32 cellular contexts compared by ENCODE assay signal in genomic region chr6:123788319-123788718, GRCh38. TPM values are rescaled to one million over a fixed set of nuclear protein-coding genes. Genes with fewer than 3 reads are reported as not detected.
DNase-seq lines count a peak whose midpoint lies in the region; ATAC-seq and TF ChIP-seq lines count a peak whose summit lies in the region.
"Had no signal": no experiment of that assay in that cellular context is flagged by ENCODE, and none has a peak within 500 bp of the region (broad histone marks: within the 10 kb centered on the region; RNA-seq: fewer than 3 reads in every experiment).

No MANE protein-coding gene starts in this region.

- BruUV-seq in PC-9 (replicated peaks; lab: Mats Ljungman, UMichigan) = no TSS peak

- H2AFZ ChIP-seq in DND-41 (ENCODE audit: low read depth, low read length) (no peak overlapping the region), PC-9 (peak overlapping the region; percentile 45)

- H3K27ac ChIP-seq in DND-41 (ENCODE audit: low read length) (no peak overlapping the region), PC-9 (no peak overlapping the region)
- H3K27ac ChIP-seq: coronary artery, foreskin keratinocyte, heart left ventricle, lower lobe of right lung, ovary, spleen, tibial nerve had no signal

- intact Hi-C loops in PC-9 (cut with micrococcal nuclease; ENCODE audit: unreplicated experiment) = no loop called here

- DNase-seq in DND-41 = no peak
- DNase-seq in PC-9 = no peak
- no peak for DNase-seq in kidney glomerular epithelial cell (lab: John Stamatoyannopoulos, UW)
- no peak for DNase-seq in NCI-H1417 (lab: John Stamatoyannopoulos, UW)
- DNase-seq in stimulated activated CD4-positive, alpha-beta T cell treated with anti-CD3 and anti-CD28 coated beads, Interleukin-2, amount 100 ng/mL, for 24 hours = no peak
- DNase-seq: activated CD4-positive, alpha-beta memory T cell treated with anti-CD3 and anti-CD28 coated beads for 36 hours; activated CD8-positive, alpha-beta memory T cell treated with anti-CD3 and anti-CD28 coated beads, Interleukin-2, amount 50 U/mL, for 48 hours; aorta; BE2C; DMS153; foreskin keratinocyte; heart left ventricle; lower lobe of right lung; NCI-H1105 treated with DMSO at 0.1 percent for 48 hours; NCI-H2029; NCI-H526; ovary; spleen; stimulated activated CD4-positive, alpha-beta T cell treated with anti-CD3 and anti-CD28 coated beads, Interleukin-2, amount 100 ng/mL, for 48 hours had no signal

- POLR2A ChIA-PET in PC-9 (lab: Charles Lee; ENCODE audit: unreplicated experiment) = no interaction called here

- H3K27me3 ChIP-seq in DND-41 (ENCODE audit: insufficient read depth, low read length, poor library complexity) (no peaks in the 10 kb centered on the region), PC-9 (ENCODE audit: insufficient read depth, low read depth) (no peaks in the 10 kb centered on the region)
- H3K27me3 ChIP-seq: BE2C, ovary, tibial nerve had no signal

- H3K79me2 ChIP-seq in DND-41 (ENCODE audit: insufficient read depth, low read length) (no peaks in the 10 kb centered on the region), PC-9 (ENCODE audit: low read depth) (no peaks in the 10 kb centered on the region)

- ATAC-seq in DND-41 (ENCODE audit: insufficient read depth, low read depth) (no peak), GM18867 (IDR thresholded peaks at IDR 0.05; ENCODE audit: unreplicated experiment) (peak; percentile 72), HG02759 (IDR thresholded peaks at IDR 0.05; ENCODE audit: unreplicated experiment) (peak; percentile 56), esophagus mucosa (no peak)
- ATAC-seq: foreskin keratinocyte; heart left ventricle; K562; lower lobe of right lung; natural killer cell treated with Interleukin-12 subunit alpha and Interleukin-12 subunit beta and Interleukin-15 and Interleukin-18, amount 100 ng/mL, for 72 hours had no signal

- no peaks in the 10 kb centered on the region for H4K20me1 ChIP-seq in DND-41 (ENCODE audit: insufficient read depth, low read length)
- H4K20me1 ChIP-seq in PC-9 (ENCODE audit: insufficient read depth) = no peaks in the 10 kb centered on the region

- H3K9me2 ChIP-seq in PC-9 (ENCODE audit: insufficient read depth) = no peaks in the 10 kb centered on the region; the same call in 1 of the 2 replicates

- no peak overlapping the region for H3K9ac ChIP-seq in DND-41 (ENCODE audit: low read depth, low read length)

- H3F3A ChIP-seq in PC-9 (ENCODE audit: insufficient read depth, low read depth) = no peaks in the 10 kb centered on the region

- TF ChIP-seq CTCF in DND-41 (IDR thresholded peaks at IDR 0.05; ENCODE audit: borderline replicate concordance, extremely low read depth, low read length, poor library complexity, severe bottlenecking) (no peak), PC-9 (conservative IDR thresholded peaks at IDR 0.05) (no peak)

- H3K4me3 ChIP-seq in DND-41 (ENCODE audit: low read depth in 1 of 2, low read length in 2 of 2) = no peak overlapping the region
- peak overlapping the region; percentile 6; the same call in 1 of the 2 replicates for H3K4me3 ChIP-seq in PC-9
- H3K4me3 ChIP-seq: coronary artery, heart left ventricle, K562, lower lobe of right lung, ovary, spleen, tibial nerve had no signal

- H3K4me2 ChIP-seq in DND-41 (ENCODE audit: insufficient read depth, low read length) (peak overlapping the region; percentile 20; the same call in 1 of the 2 replicates), PC-9 (peak overlapping the region; percentile 62)

- H3K9me3 ChIP-seq in DND-41 (ENCODE audit: insufficient read depth, low read length, severe bottlenecking) (no peaks in the 10 kb centered on the region), PC-9 (ENCODE audit: insufficient read depth, low read depth) (no peaks in the 10 kb centered on the region)
- H3K9me3 ChIP-seq: BE2C, heart left ventricle, lower lobe of right lung, ovary, spleen, tibial nerve had no signal

- no peaks in the 10 kb centered on the region for H3K4me1 ChIP-seq in DND-41 (ENCODE audit: insufficient read depth, low read length)
- no peaks in the 10 kb centered on the region for H3K4me1 ChIP-seq in PC-9 (replicated peaks; ENCODE audit: insufficient read depth)
- H3K4me1 ChIP-seq: BE2C, foreskin keratinocyte, heart left ventricle, lower lobe of right lung, spleen, tibial nerve had no signal

- H3K36me3 ChIP-seq in DND-41 (ENCODE audit: insufficient read depth, low read length) = no peaks in the 10 kb centered on the region
- H3K36me3 ChIP-seq in PC-9 (ENCODE audit: low read depth) = no peaks in the 10 kb centered on the region
- H3K36me3 ChIP-seq: BE2C, heart left ventricle, lower lobe of right lung, ovary, spleen, tibial nerve had no signal

- CTCF ChIA-PET in PC-9 (lab: Charles Lee) = no interaction called here

RNA-seq across cellular contexts. Expression of gene NKAIN2, which starts 15.3 kb away (rescaled TPM):
- 0.25 TPM in 1 of 2 replicates, not detected in the other for total RNA-seq in PC-9 (2021)
- total RNA-seq in esophagus mucosa = not detected
- total RNA-seq: activated CD4-positive, alpha-beta memory T cell treated with anti-CD3 and anti-CD28 coated beads for 36 hours; activated T-helper 2 cell treated with anti-CD3 and anti-CD28 coated beads, Interferon-gamma antibody, Interleukin-2, Interleukin-4, amounts not matched to agents 10 μg/mL and 5 μg/mL and 100 μg/mL, durations not matched to agents 14 hours and 24 hours and 36 hours; foreskin keratinocyte; K562; kidney epithelial cell; mononuclear cell; natural killer cell treated with Interleukin-12 subunit alpha and Interleukin-12 subunit beta and Interleukin-15 and Interleukin-18, amount 100 ng/mL, for 72 hours; RPMI7951; SK-MEL-5; T-helper 1 cell treated with Interleukin-12 subunit alpha and Interleukin-12 subunit beta and Interleukin-4 antibody, amounts not matched to agents 30 ng/mL and 1 ng/mL, for 36 hours had no signal

Comparison
In these comparisons a context has a peak if more than half of its experiments do, and no peak if none do; other contexts are left out.
1. ATAC-seq: peak in GM18867 (single experiment) and HG02759 (single experiment); none in DND-41 (single experiment) and esophagus mucosa (single experiment).